10 cellular contexts compared by ENCODE assay signal in genomic region chr16:11639925-11640899, GRCh38. TPM values are rescaled to one million over a fixed set of nuclear protein-coding genes. Genes with fewer than 3 reads are reported as not detected.
DNase-seq lines count a peak whose midpoint lies in the region.
"Had no signal": no experiment of that assay in that cellular context is flagged by ENCODE, and none has a peak within 500 bp of the region (broad histone marks: within the 10 kb centered on the region; RNA-seq: fewer than 3 reads in every experiment).

No MANE protein-coding gene starts in this region.

- CTCF ChIA-PET in activated naive CD4-positive, alpha-beta T cell treated with anti-CD3 and anti-CD28 coated beads for 36 hours (lab: Charles Lee): interaction anchor here (0.6 to 8.5 kb wide), 19 partner anchors 10 to 481 kb away, joined by 3 to 106 read pairs (median 4); a partner anchor contains a TSS

- no peaks in the 10 kb centered on the region for H3K27me3 ChIP-seq in ectodermal cell (ENCODE audit: control insufficient read depth, insufficient read depth, low read length, poor library complexity, severe bottlenecking)

- H3K4me1 Mint-ChIP-seq in activated naive CD4-positive, alpha-beta T cell treated with anti-CD3 and anti-CD28 coated beads for 36 hours (ENCODE audit: low read depth): peaks cover 11% of the 10 kb centered on the region
- peaks cover 16% of the 10 kb centered on the region for H3K4me1 Mint-ChIP-seq in activated T-cell treated with anti-CD3 and anti-CD28 coated beads, Interleukin-2, amount 50 U/mL, for 24 hours (ENCODE audit: low read depth)

- intact Hi-C loops in activated naive CD4-positive, alpha-beta T cell treated with anti-CD3 and anti-CD28 coated beads for 36 hours (cut with micrococcal nuclease): loop anchor here (2.0 kb wide), 1 partner anchor 675 kb away; no protein-coding TSS in a partner anchor

- no peaks in the 10 kb centered on the region for H3K36me3 Mint-ChIP-seq in activated naive CD4-positive, alpha-beta T cell treated with anti-CD3 and anti-CD28 coated beads for 36 hours (ENCODE audit: low read depth)
- no peaks in the 10 kb centered on the region for H3K36me3 Mint-ChIP-seq in activated T-cell treated with anti-CD3 and anti-CD28 coated beads, Interleukin-2, amount 50 U/mL, for 24 hours (ENCODE audit: low read depth)

- no peaks in the 10 kb centered on the region for H3K9me3 Mint-ChIP-seq in activated naive CD4-positive, alpha-beta T cell treated with anti-CD3 and anti-CD28 coated beads for 36 hours
- H3K9me3 Mint-ChIP-seq in activated T-cell treated with anti-CD3 and anti-CD28 coated beads, Interleukin-2, amount 50 U/mL, for 24 hours: no peaks in the 10 kb centered on the region
- H3K9me3 Mint-ChIP-seq: stimulated activated naive CD8-positive, alpha-beta T cell treated with anti-CD3 and anti-CD28 coated beads, Interleukin-15, Interleukin-2, amounts not matched to agents 100 ng/mL and 50 ng/mL, for 24 hours had no signal

- H3K4me3 ChIP-seq in ectodermal cell (ENCODE audit: insufficient read depth, low read depth, low read length): no peak overlapping the region

- WGBS in ectodermal cell, 2 experiments: 81% methylated on average over 25 of the region's 25 CpGs

- no peaks in the 10 kb centered on the region for H3K27me3 Mint-ChIP-seq in activated naive CD4-positive, alpha-beta T cell treated with anti-CD3 and anti-CD28 coated beads for 36 hours (ENCODE audit: low read depth)
- no peaks in the 10 kb centered on the region for H3K27me3 Mint-ChIP-seq in activated T-cell treated with anti-CD3 and anti-CD28 coated beads, Interleukin-2, amount 50 U/mL, for 24 hours
- H3K27me3 Mint-ChIP-seq: stimulated activated naive CD8-positive, alpha-beta T cell treated with anti-CD3 and anti-CD28 coated beads, Interleukin-15, Interleukin-2, amounts not matched to agents 100 ng/mL and 50 ng/mL, for 24 hours had no signal

- no peak overlapping the region for H3K27ac Mint-ChIP-seq in activated naive CD4-positive, alpha-beta T cell treated with anti-CD3 and anti-CD28 coated beads for 36 hours
- H3K27ac Mint-ChIP-seq in activated T-cell treated with anti-CD3 and anti-CD28 coated beads, Interleukin-2, amount 50 U/mL, for 24 hours: no peak overlapping the region
- H3K27ac Mint-ChIP-seq: stimulated activated naive CD8-positive, alpha-beta T cell treated with anti-CD3 and anti-CD28 coated beads, Interleukin-15, Interleukin-2, amounts not matched to agents 100 ng/mL and 50 ng/mL, for 24 hours had no signal

- no peaks in the 10 kb centered on the region for H3K4me1 ChIP-seq in ectodermal cell (ENCODE audit: control insufficient read depth, insufficient read depth, low read length)

- peak; percentile 46 for DNase-seq in NK-92 treated with Interleukin-12 subunit alpha and Interleukin-12 subunit beta, amount 100 ng/mL, for 24 hours (lab: John Stamatoyannopoulos, UW)
- no peak for DNase-seq in NK-92 (lab: John Stamatoyannopoulos, UW; ENCODE audit: unreplicated experiment)
- DNase-seq in RPMI7951 (ENCODE audit: low read depth): peak; percentile 97
- peak; percentile 65 to 82 for DNase-seq in lung microvascular endothelial cell (ENCODE audit: low read depth in 2 of 2)
- no peak for DNase-seq in activated naive CD4-positive, alpha-beta T cell treated with anti-CD3 and anti-CD28 coated beads for 36 hours
- DNase-seq in activated T-cell treated with anti-CD3 and anti-CD28 coated beads, Interleukin-2, amount 50 U/mL, for 24 hours: no peak
- DNase-seq: DND-41 had no signal

- no peak overlapping the region for H3K4me3 Mint-ChIP-seq in activated naive CD4-positive, alpha-beta T cell treated with anti-CD3 and anti-CD28 coated beads for 36 hours
- H3K4me3 Mint-ChIP-seq in activated T-cell treated with anti-CD3 and anti-CD28 coated beads, Interleukin-2, amount 50 U/mL, for 24 hours: no peak overlapping the region
- H3K4me3 Mint-ChIP-seq: stimulated activated naive CD8-positive, alpha-beta T cell treated with anti-CD3 and anti-CD28 coated beads, Interleukin-15, Interleukin-2, amounts not matched to agents 100 ng/mL and 50 ng/mL, for 24 hours had no signal

- H3K27ac ChIP-seq in ectodermal cell (ENCODE audit: insufficient read depth, low read depth, low read length, poor library complexity, severe bottlenecking): peak overlapping the region; percentile 28
- peak overlapping the region; percentile 78 for H3K27ac ChIP-seq in temporal lobe (ENCODE audit: low read depth, low read length)

- H3K9me3 ChIP-seq in ectodermal cell (ENCODE audit: control insufficient read depth, low read length): no peaks in the 10 kb centered on the region

- no peaks in the 10 kb centered on the region for H3K36me3 ChIP-seq in ectodermal cell (ENCODE audit: control insufficient read depth, insufficient read depth, low read length)

RNA-seq across cellular contexts. Expression of gene SNN, which starts 28.0 kb away (rescaled TPM):
- 7.1 and 7.2 TPM in 2 replicates for total RNA-seq in RPMI7951 (2014; rRNA removed; shearing (Covaris generic))
- polyA plus RNA-seq in ectodermal cell (2013, experiment 1 of 4): 67.7 TPM
- polyA plus RNA-seq in ectodermal cell (2013, experiment 2 of 4): 78.5 TPM
- 62.1 TPM for polyA plus RNA-seq in ectodermal cell (2013, experiment 3 of 4)
- polyA plus RNA-seq in ectodermal cell (2013, experiment 4 of 4): 71.7 TPM
- total RNA-seq in lung microvascular endothelial cell (23.2 and 24.4 TPM in 2 replicates), temporal lobe (159 TPM)
- 10 to 100 TPM; 12.0 to 13.6 TPM for total RNA-seq in activated naive CD4-positive, alpha-beta T cell treated with anti-CD3 and anti-CD28 coated beads for 36 hours

RNA-seq across cellular contexts. Expression of gene LITAF, which starts 53.5 kb away (rescaled TPM):
- 26.5 and 28.1 TPM in 2 replicates for total RNA-seq in RPMI7951 (2014; rRNA removed; shearing (Covaris generic))
- 65.0 TPM for polyA plus RNA-seq in ectodermal cell (2013, experiment 1 of 4)
- 64.8 TPM for polyA plus RNA-seq in ectodermal cell (2013, experiment 2 of 4)
- polyA plus RNA-seq in ectodermal cell (2013, experiment 3 of 4): 61.5 TPM
- 63.5 TPM for polyA plus RNA-seq in ectodermal cell (2013, experiment 4 of 4)
- 0.87 and 1.8 TPM in 2 replicates for total RNA-seq in lung microvascular endothelial cell
- 13.0 TPM for total RNA-seq in temporal lobe
- 100 to 1,000 TPM; 171 to 174 TPM for total RNA-seq in activated naive CD4-positive, alpha-beta T cell treated with anti-CD3 and anti-CD28 coated beads for 36 hours

Comparison
In these comparisons a context has a peak if more than half of its experiments do, and no peak if none do; other contexts are left out.
1. DNase-seq: peak in NK-92 treated with Interleukin-12 subunit alpha and Interleukin-12 subunit beta, amount 100 ng/mL, for 24 hours (single experiment), RPMI7951 (single experiment) and lung microvascular endothelial cell (2 of 2); none in NK-92 (single experiment), activated naive CD4-positive, alpha-beta T cell treated with anti-CD3 and anti-CD28 coated beads for 36 hours (single experiment) and activated T-cell treated with anti-CD3 and anti-CD28 coated beads, Interleukin-2, amount 50 U/mL, for 24 hours (single experiment).